In genomic region chr4:43282534-43282933, GRCh38 we compare ENCODE assay signal across 23 cellular contexts.
"Had no signal": no experiment of that assay in that cellular context is flagged by ENCODE, and none has a peak within 500 bp of the region (broad histone marks: within the 10 kb centered on the region; RNA-seq: fewer than 3 reads in every experiment).

No MANE protein-coding gene starts in this region.

- DNase-seq: activated CD4-positive, alpha-beta T cell treated with anti-CD3 and anti-CD28 coated beads for 4 hours; activated CD8-positive, alpha-beta memory T cell treated with anti-CD3 and anti-CD28 coated beads, Interleukin-2, amount 50 U/mL, for 48 hours; activated CD8-positive, alpha-beta T cell treated with anti-CD3 and anti-CD28 coated beads, Interleukin-2, amount 10 ng/mL, durations not matched to agents 7 days and 5 days; activated effector memory CD4-positive, alpha-beta T cell treated with anti-CD3 and anti-CD28 coated beads, Interleukin-2, amount 50 U/mL, for 16 hours; activated naive CD4-positive, alpha-beta T cell treated with Interleukin-2 at 50 U/mL for 16 hours; activated naive CD8-positive, alpha-beta T cell treated with anti-CD3 and anti-CD28 coated beads, Interleukin-2, amount 50 U/mL, for 24 hours; activated T-cell treated with anti-CD3 and anti-CD28 coated beads, Interleukin-2, amount 50 U/mL, for 1 hour; amniotic stem cell; body of pancreas; central memory CD4-positive, alpha-beta T cell; Karpas-422; NCI-H1105 treated with DMSO at 0.1 percent for 48 hours; NCI-H1436 treated with DMSO at 0.1 percent for 48 hours; NCI-H187; NCI-H2081; NCI-H510A treated with DMSO at 0.1 percent for 48 hours; NCI-H69; SIG-M5; T-helper 17 cell; T-helper 9 cell had no signal

- H3K27ac ChIP-seq: ascending aorta, body of pancreas had no signal

- H3K27ac Mint-ChIP-seq: activated CD8-positive, alpha-beta T cell treated with anti-CD3 and anti-CD28 coated beads, Interleukin-2, amount 10 ng/mL, durations not matched to agents 7 days and 5 days; activated naive CD4-positive, alpha-beta T cell treated with anti-CD3 and anti-CD28 coated beads, Interleukin-2, amount 50 U/mL, for 72 hours; activated naive CD8-positive, alpha-beta T cell treated with anti-CD3 and anti-CD28 coated beads, Interleukin-2, amount 50 U/mL, for 24 hours; T-helper 17 cell had no signal

- H3K4me3 ChIP-seq: ascending aorta, body of pancreas had no signal

- H3K4me3 Mint-ChIP-seq: activated CD8-positive, alpha-beta T cell treated with anti-CD3 and anti-CD28 coated beads, Interleukin-2, amount 10 ng/mL, durations not matched to agents 7 days and 5 days; activated naive CD8-positive, alpha-beta T cell treated with anti-CD3 and anti-CD28 coated beads, Interleukin-2, amount 50 U/mL, for 24 hours; T-helper 17 cell had no signal

- H3K9me3 ChIP-seq: ascending aorta, body of pancreas had no signal

- H3K4me1 ChIP-seq: ascending aorta, body of pancreas had no signal

- ATAC-seq: activated CD8-positive, alpha-beta T cell treated with anti-CD3 and anti-CD28 coated beads, Interleukin-2, amount 10 ng/mL, durations not matched to agents 7 days and 5 days; activated naive CD4-positive, alpha-beta T cell treated with anti-CD3 and anti-CD28 coated beads, Interleukin-2, amount 50 U/mL, for 72 hours; activated naive CD8-positive, alpha-beta T cell treated with anti-CD3 and anti-CD28 coated beads, Interleukin-2, amount 50 U/mL, for 24 hours; body of pancreas; T-helper 17 cell had no signal

- H3K27me3 ChIP-seq: ascending aorta, body of pancreas had no signal

- H3K27me3 Mint-ChIP-seq: activated naive CD8-positive, alpha-beta T cell treated with anti-CD3 and anti-CD28 coated beads, Interleukin-2, amount 50 U/mL, for 24 hours; T-helper 17 cell had no signal

- H3K36me3 ChIP-seq: ascending aorta had no signal

- FAIRE-seq: bronchial epithelial cell had no signal

- H3K36me3 Mint-ChIP-seq: activated naive CD4-positive, alpha-beta T cell treated with anti-CD3 and anti-CD28 coated beads, Interleukin-2, amount 50 U/mL, for 72 hours had no signal

- H3K4me1 Mint-ChIP-seq: activated naive CD8-positive, alpha-beta T cell treated with anti-CD3 and anti-CD28 coated beads, Interleukin-2, amount 50 U/mL, for 24 hours; T-helper 17 cell had no signal
